9 cellular contexts compared by ENCODE assay signal in the genomic region with DNA sequence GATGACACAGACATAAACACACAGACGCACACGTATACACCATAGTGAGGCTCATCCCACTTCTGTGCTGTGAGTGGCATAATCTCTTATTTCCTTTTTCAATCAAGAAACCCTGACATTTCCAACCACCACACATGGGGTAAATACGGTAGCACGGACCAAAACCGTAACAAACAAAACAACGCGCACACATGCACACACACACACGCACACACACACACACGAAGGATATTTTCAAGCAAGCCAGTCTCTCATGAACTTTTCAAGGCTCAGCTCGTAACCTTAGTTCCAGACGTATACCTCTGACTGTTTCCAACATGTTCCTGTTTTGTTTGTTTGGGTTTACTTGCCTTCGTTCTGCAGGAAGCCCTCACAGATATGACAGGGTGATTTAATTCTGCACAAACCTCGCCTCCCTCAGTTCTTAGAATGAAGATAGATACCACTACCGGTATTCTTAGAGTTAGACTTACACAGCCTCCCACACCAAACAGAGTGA.
DNase-seq lines count a peak whose midpoint lies in the region; ATAC-seq and TF ChIP-seq lines count a peak whose summit lies in the region.
"Had no signal": no experiment of that assay in that cellular context is flagged by ENCODE, and none has a peak within 500 bp of the region (broad histone marks: within the 10 kb centered on the region; RNA-seq: fewer than 3 reads in every experiment).

No MANE protein-coding gene starts in this region.

- H3K27me3 ChIP-seq in H9 (ENCODE audit: insufficient read depth, low read length) = no peaks in the 10 kb centered on the region

- in situ Hi-C loops in GM18951 (cut with MboI; ENCODE audit: low sequenced_read_pairs, unreplicated experiment) = no loop called here

- whole genome bisulfite sequencing in H9 (ENCODE audit: extremely low coverage, insufficient read length, low lambda C conversion rate) = no CpG with 5 or more reads among the region's 14 CpGs

- H2BK120ac ChIP-seq in H9 (ENCODE audit: low read depth, low read length, poor library complexity, severe bottlenecking) = no peak overlapping the region

- H3K27ac Mint-ChIP-seq in naive thymus-derived CD8-positive, alpha-beta T cell = no peak overlapping the region
- no peak overlapping the region for H3K27ac Mint-ChIP-seq in H9
- no peak overlapping the region for H3K27ac Mint-ChIP-seq in type B pancreatic cell

- H3K4me1 Mint-ChIP-seq in naive thymus-derived CD8-positive, alpha-beta T cell = peaks cover 20 to 49% (median 32%) of the 10 kb centered on the region in 4 donors
- no peaks in the 10 kb centered on the region for H3K4me1 Mint-ChIP-seq in H9
- peaks cover 6% of the 10 kb centered on the region for H3K4me1 Mint-ChIP-seq in type B pancreatic cell (ENCODE audit: unreplicated experiment)

- ATAC-seq in HG03469 (IDR thresholded peaks at IDR 0.05; ENCODE audit: unreplicated experiment) = peak; percentile 40
- peak; percentile 77 to 82 for ATAC-seq in naive thymus-derived CD8-positive, alpha-beta T cell
- ATAC-seq: left colon had no signal

- no peak overlapping the region for H3K14ac ChIP-seq in H9 (ENCODE audit: insufficient read depth, low read length)

- no peak overlapping the region for H2AFZ ChIP-seq in H9 (ENCODE audit: low read length)

- H2AK5ac ChIP-seq in H9 (ENCODE audit: insufficient read length, low read length) = no peak overlapping the region

- DNase-seq in activated CD8-positive, alpha-beta memory T cell treated with anti-CD3 and anti-CD28 coated beads, Interleukin-2, amount 50 U/mL, for 1 hour (ENCODE audit: extremely low read depth) = peak; percentile 32
- peak in 8 of 10 donors; percentile 30 to 80 (median 56) for DNase-seq in naive thymus-derived CD8-positive, alpha-beta T cell
- DNase-seq in H9 = no peak
- no peak for DNase-seq in type B pancreatic cell (ENCODE audit: extremely low spot score, unreplicated experiment)
- DNase-seq in HT-29 (ENCODE audit: low spot score) = no peak
- DNase-seq in inferior parietal cortex (ENCODE audit: extremely low spot score) = no peak
- DNase-seq: left colon had no signal

- no peak overlapping the region for H2BK20ac ChIP-seq in H9 (ENCODE audit: low read depth, low read length, poor library complexity, severe bottlenecking)

- TF ChIP-seq CTCF in H9 (conservative IDR thresholded peaks at IDR 0.05) = no peak
- TF ChIP-seq CTCF in type B pancreatic cell (conservative IDR thresholded peaks at IDR 0.05) = no peak

- H3K9me3 ChIP-seq in H9 (ENCODE audit: control insufficient read depth, low read depth, low read length) = no peaks in the 10 kb centered on the region

- H2BK12ac ChIP-seq in H9 (ENCODE audit: insufficient read length, low read depth, low read length) = no peak overlapping the region

- H3K27me3 Mint-ChIP-seq in naive thymus-derived CD8-positive, alpha-beta T cell = no peaks in the 10 kb centered on the region
- H3K27me3 Mint-ChIP-seq in H9 (ENCODE audit: low read depth) (no peaks in the 10 kb centered on the region), type B pancreatic cell (no peaks in the 10 kb centered on the region)

- no peak overlapping the region for H3K4me3 Mint-ChIP-seq in naive thymus-derived CD8-positive, alpha-beta T cell
- H3K4me3 Mint-ChIP-seq in H9 = no peak overlapping the region
- no peak overlapping the region for H3K4me3 Mint-ChIP-seq in type B pancreatic cell

- no peak overlapping the region for H3T11ph ChIP-seq in H9 (ENCODE audit: low read length)

- no peak overlapping the region for H4K8ac ChIP-seq in H9 (replicated peaks; ENCODE audit: insufficient read length, low read depth, low read length)

- H3K56ac ChIP-seq in H9 (ENCODE audit: insufficient read length, low read depth, low read length) = no peak overlapping the region

- H4K20me1 ChIP-seq in H9 (ENCODE audit: control insufficient read depth, insufficient read depth, insufficient read length) = no peaks in the 10 kb centered on the region

- H3K36me3 Mint-ChIP-seq in naive thymus-derived CD8-positive, alpha-beta T cell = peaks cover 0 to 2% (median 0%) of the 10 kb centered on the region in 3 donors
- H3K36me3 Mint-ChIP-seq in H9 (ENCODE audit: insufficient read depth in 1 of 3, low read depth in 3 of 3) = no peaks in the 10 kb centered on the region
- H3K36me3 Mint-ChIP-seq in type B pancreatic cell = no peaks in the 10 kb centered on the region

- POLR2A ChIA-PET in naive thymus-derived CD8-positive, alpha-beta T cell (lab: Charles Lee) = interaction anchor here (0.9 to 2.0 kb wide), 8 partner anchors 10 to 120 kb away, joined by 3 to 8 read pairs (median 3); partner anchors contain the start of gene BCL2

- H3K18ac ChIP-seq in H9 (ENCODE audit: insufficient read length, low read depth, low read length) = no peak overlapping the region

- H3K79me2 ChIP-seq in H9 (ENCODE audit: insufficient read depth, low read length) = no peaks in the 10 kb centered on the region

- H4K91ac ChIP-seq in H9 (ENCODE audit: insufficient read length, low read depth, low read length) = no peak overlapping the region

- peak; percentile 15 for TF ChIP-seq POLR2A in GM18951 (IDR thresholded peaks at IDR 0.05; ENCODE audit: extremely low read depth, insufficient read depth, insufficient read length)

- H3K27ac ChIP-seq in H9 (ENCODE audit: insufficient read length, low read depth, low read length) = no peak overlapping the region

- no peaks in the 10 kb centered on the region for H3K79me1 ChIP-seq in H9 (ENCODE audit: insufficient read depth, low read depth, low read length, poor library complexity, severe bottlenecking)

- H3K4me2 ChIP-seq in H9 (ENCODE audit: insufficient read depth, insufficient read length, low read length) = no peak overlapping the region

- no peak overlapping the region for H2BK5ac ChIP-seq in H9 (ENCODE audit: insufficient read length, low read length)

- no peaks in the 10 kb centered on the region for H3K23me2 ChIP-seq in H9 (ENCODE audit: insufficient read length, low read depth, low read length, poor library complexity, severe bottlenecking)

- no peak overlapping the region for H3K9ac ChIP-seq in H9 (ENCODE audit: extremely low read depth, insufficient read length, low read length)

- no peaks in the 10 kb centered on the region for H3K9me3 Mint-ChIP-seq in naive thymus-derived CD8-positive, alpha-beta T cell
- H3K9me3 Mint-ChIP-seq in H9 (no peaks in the 10 kb centered on the region), type B pancreatic cell (no peaks in the 10 kb centered on the region)

- no peak overlapping the region for H2BK15ac ChIP-seq in H9 (ENCODE audit: low read depth, low read length)

- no peak overlapping the region for H3K4ac ChIP-seq in H9 (ENCODE audit: low read depth, low read length)

- H3K4me1 ChIP-seq in H9 (ENCODE audit: insufficient read depth, low read length) = no peaks in the 10 kb centered on the region

- no peak overlapping the region for H4K5ac ChIP-seq in H9 (ENCODE audit: insufficient read length, low read depth, low read length)

- H3K23ac ChIP-seq in H9 (ENCODE audit: insufficient read length, low read depth, low read length) = no peak overlapping the region

Comparison
In these comparisons a context has a peak if more than half of its experiments do, and no peak if none do; other contexts are left out.
1. DNase-seq: peak in activated CD8-positive, alpha-beta memory T cell treated with anti-CD3 and anti-CD28 coated beads, Interleukin-2, amount 50 U/mL, for 1 hour (single experiment) and naive thymus-derived CD8-positive, alpha-beta T cell (8 of 10); none in H9 (single experiment), type B pancreatic cell (single experiment), HT-29 (single experiment) and inferior parietal cortex (single experiment).